In genomic region chr6:136250686-136251008, GRCh38 we compare ENCODE assay signal across 8 cellular contexts. TPM values are rescaled to one million over a fixed set of nuclear protein-coding genes. Genes with fewer than 3 reads are reported as not detected.
DNase-seq lines count a peak whose midpoint lies in the region; ATAC-seq, FAIRE-seq and TF ChIP-seq lines count a peak whose summit lies in the region.

No MANE protein-coding gene starts in this region.

- peaks cover 31 to 46% (median 40%) of the 10 kb centered on the region in 3 donors for H3K4me1 Mint-ChIP-seq in CD8-positive, alpha-beta memory T cell
- peaks cover 6 to 64% (median 43%) of the 10 kb centered on the region in 7 donors for H3K4me1 Mint-ChIP-seq in naive thymus-derived CD4-positive, alpha-beta T cell

- TF ChIP-seq POLR2A in GM12892 (IDR thresholded peaks at IDR 0.05; ENCODE audit: low read depth, low read length), result no peak

- FAIRE-seq in GM12892 (lab: Jason Lieb, UNC), result no peak

- H3K36me3 Mint-ChIP-seq in CD8-positive, alpha-beta memory T cell, result peaks cover 0 to 10% (median 0%) of the 10 kb centered on the region in 3 donors
- H3K36me3 Mint-ChIP-seq in naive thymus-derived CD4-positive, alpha-beta T cell, result peaks cover 0 to 17% (median 0%) of the 10 kb centered on the region in 5 donors

- H3K9me3 ChIP-seq in CD8-positive, alpha-beta memory T cell (ENCODE audit: low read length), result no peaks in the 10 kb centered on the region
- no peaks in the 10 kb centered on the region for H3K9me3 ChIP-seq in naive thymus-derived CD4-positive, alpha-beta T cell (ENCODE audit: control insufficient read depth in 2 of 3, low read length in 3 of 3)

- no peaks in the 10 kb centered on the region for H3K9me3 Mint-ChIP-seq in CD8-positive, alpha-beta memory T cell
- peaks cover 0 to 7% (median 0%) of the 10 kb centered on the region in 11 donors for H3K9me3 Mint-ChIP-seq in naive thymus-derived CD4-positive, alpha-beta T cell

- no peaks in the 10 kb centered on the region for H3K36me3 ChIP-seq in CD8-positive, alpha-beta memory T cell (ENCODE audit: insufficient read depth, low read length)
- H3K36me3 ChIP-seq in naive thymus-derived CD4-positive, alpha-beta T cell (ENCODE audit: control insufficient read depth in 2 of 3, insufficient read depth in 3 of 3, low read length in 3 of 3), result no peaks in the 10 kb centered on the region

- H3K27ac Mint-ChIP-seq in CD8-positive, alpha-beta memory T cell, result peak overlapping the region; percentile 27 to 91 (median 58)
- peak overlapping the region; percentile 47 to 89 (median 80) for H3K27ac Mint-ChIP-seq in naive thymus-derived CD4-positive, alpha-beta T cell

- H3K27me3 Mint-ChIP-seq in CD8-positive, alpha-beta memory T cell, result peaks cover 0 to 2% of the 10 kb centered on the region in 2 donors
- H3K27me3 Mint-ChIP-seq in naive thymus-derived CD4-positive, alpha-beta T cell, result no peaks in the 10 kb centered on the region

- CTCF ChIA-PET in CD8-positive, alpha-beta memory T cell (lab: Charles Lee), result interaction anchor here (0.9 to 3.6 kb wide), 4 partner anchors 23 to 67 kb away, joined by 3 to 21 read pairs (median 8); partner anchors contain the start of gene BCLAF1
- CTCF ChIA-PET in naive thymus-derived CD4-positive, alpha-beta T cell (lab: Charles Lee), result interaction anchor here (0.8 to 2.7 kb wide), 3 partner anchors 24 to 68 kb away, joined by 3 to 19 read pairs (median 7); partner anchors contain the start of gene BCLAF1

- intact Hi-C loops in naive thymus-derived CD4-positive, alpha-beta T cell (cut with micrococcal nuclease), result loop anchor here (1.0 to 5.0 kb wide), 10 partner anchors 8 to 969 kb away; partner anchors contain the start of genes AHI1 (in 1 of the 2), BCLAF1 (in 1 of the 2), IFNGR1 (in 1 of the 2) and PEX7 (in 1 of the 2)

- H3K4me1 ChIP-seq in CD8-positive, alpha-beta memory T cell (ENCODE audit: insufficient read depth, low read length), result peaks cover 19% of the 10 kb centered on the region
- peaks cover 7 to 15% of the 10 kb centered on the region in 2 donors for H3K4me1 ChIP-seq in naive thymus-derived CD4-positive, alpha-beta T cell (ENCODE audit: control insufficient read depth in 2 of 2, insufficient read depth in 2 of 2, low read length in 2 of 2)

- no peaks in the 10 kb centered on the region for H3K27me3 ChIP-seq in CD8-positive, alpha-beta memory T cell (ENCODE audit: insufficient read depth, low read length, poor library complexity, severe bottlenecking)
- no peaks in the 10 kb centered on the region for H3K27me3 ChIP-seq in naive thymus-derived CD4-positive, alpha-beta T cell (ENCODE audit: control insufficient read depth in 2 of 2, insufficient read depth in 2 of 2, low read length in 2 of 2)

- H3K27ac ChIP-seq in CD8-positive, alpha-beta memory T cell (ENCODE audit: low read depth, low read length), result peak overlapping the region; percentile 52
- peak overlapping the region; percentile 15 to 61 for H3K27ac ChIP-seq in coronary artery
- H3K27ac ChIP-seq in naive thymus-derived CD4-positive, alpha-beta T cell (ENCODE audit: low read depth, low read length), result peak overlapping the region; percentile 59

- peak overlapping the region; percentile 82 for H3K4me3 ChIP-seq in CD8-positive, alpha-beta memory T cell (ENCODE audit: low read length)
- H3K4me3 ChIP-seq in LNCaP clone FGC (ENCODE audit: low read depth, low read length) (peak overlapping the region; percentile 64), coronary artery (peak overlapping the region; percentile 76)
- H3K4me3 ChIP-seq in naive thymus-derived CD4-positive, alpha-beta T cell (ENCODE audit: low read length), result peak overlapping the region; percentile 81

- peak overlapping the region; percentile 93 to 97 (median 93) for H3K4me3 Mint-ChIP-seq in CD8-positive, alpha-beta memory T cell
- peak overlapping the region; percentile 91 to 99 (median 94) for H3K4me3 Mint-ChIP-seq in naive thymus-derived CD4-positive, alpha-beta T cell

- POLR2A ChIA-PET in CD8-positive, alpha-beta memory T cell (lab: Charles Lee), result interaction anchor here (4.6 kb wide), 1 partner anchor 38 kb away, joined by 74 read pairs; the partner anchor contains the start of gene BCLAF1
- POLR2A ChIA-PET in naive thymus-derived CD4-positive, alpha-beta T cell (lab: Charles Lee), result interaction anchor here (0.6 to 12.4 kb wide), 9 partner anchors 9 to 1070 kb away, joined by 3 to 154 read pairs (median 3); partner anchors contain the start of genes BCLAF1 and MYB

- no peak for TF ChIP-seq CTCF in LNCaP clone FGC (IDR thresholded peaks at IDR 0.05; ENCODE audit: control insufficient read depth, extremely low read depth, insufficient read depth)
- TF ChIP-seq CTCF in coronary artery (IDR thresholded peaks at IDR 0.05), result no peak

- no peak for DNase-seq in CD8-positive, alpha-beta memory T cell
- DNase-seq in LNCaP clone FGC (ENCODE audit: low read depth) (no peak), coronary artery (ENCODE audit: low spot score) (no peak), T-helper 9 cell (no peak), GM12892 (ENCODE audit: insufficient read length) (no peak), H4 (ENCODE audit: low spot score) (no peak)
- DNase-seq in naive thymus-derived CD4-positive, alpha-beta T cell, result no peak

- ATAC-seq in GM21423 (IDR thresholded peaks at IDR 0.05; ENCODE audit: unreplicated experiment), result peak; percentile 4
- peak; percentile 4 for ATAC-seq in naive thymus-derived CD4-positive, alpha-beta T cell

RNA-seq across cellular contexts. Expression of gene MTFR2, which starts 0.5 kb away (rescaled TPM):
- 10 to 100 TPM; 18.8 to 21.7 TPM for total RNA-seq in CD8-positive, alpha-beta memory T cell
- 0.69 TPM for polyA plus RNA-seq in CD8-positive, alpha-beta memory T cell
- 10 to 100 TPM in 1 of 5 experiments, 1 to 10 TPM in 3, under 1 TPM in 1; 0.92 to 20.4 (median 1.9) TPM for total RNA-seq in naive thymus-derived CD4-positive, alpha-beta T cell
- polyA plus RNA-seq in naive thymus-derived CD4-positive, alpha-beta T cell, result under 1 TPM; 0.63 to 0.69 TPM
- polyA plus RNA-seq in GM12892 (2012; ENCODE audit: missing spikeins), result 13.7 TPM
- 2.1 and 4.5 TPM in 2 replicates for total RNA-seq in H4 (2014; rRNA removed; shearing (Covaris generic))

RNA-seq across cellular contexts. Expression of gene BCLAF1, which starts 39.0 kb away (rescaled TPM):
- 100 to 1,000 TPM; 247 to 269 TPM for total RNA-seq in CD8-positive, alpha-beta memory T cell
- 130 TPM for polyA plus RNA-seq in CD8-positive, alpha-beta memory T cell
- total RNA-seq in naive thymus-derived CD4-positive, alpha-beta T cell, result 100 to 1,000 TPM; 202 to 439 (median 262) TPM
- polyA plus RNA-seq in naive thymus-derived CD4-positive, alpha-beta T cell, result 100 to 1,000 TPM; 127 to 153 TPM
- 74.4 TPM for polyA plus RNA-seq in GM12892 (2012; ENCODE audit: missing spikeins)
- total RNA-seq in H4 (2014; rRNA removed; shearing (Covaris generic)), result 70.0 and 71.3 TPM in 2 replicates
